ENCODE assay signal across 36 cellular contexts in the genomic region with DNA sequence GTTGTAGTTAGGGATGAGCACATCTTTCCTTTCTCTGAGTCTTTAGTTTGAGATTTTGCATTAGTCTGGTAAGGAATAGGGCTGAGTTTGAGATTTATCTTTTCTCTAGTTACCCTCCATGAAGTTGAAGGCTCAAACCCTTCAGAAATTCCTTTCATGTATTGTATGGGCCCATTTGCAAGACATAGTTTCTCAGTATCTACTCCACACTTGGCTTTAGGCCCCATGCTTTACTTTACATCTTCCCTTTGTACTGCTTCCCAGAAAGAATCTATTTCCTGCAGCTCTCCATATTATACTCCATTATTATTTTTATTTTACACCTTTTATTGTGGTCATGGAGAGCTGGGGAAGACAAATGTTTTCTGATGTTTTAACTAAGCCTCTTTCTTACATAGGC.
"Had no signal": no experiment of that assay in that cellular context is flagged by ENCODE, and none has a peak within 500 bp of the region (broad histone marks: within the 10 kb centered on the region; RNA-seq: fewer than 3 reads in every experiment).

No MANE protein-coding gene starts in this region.

- H3K9me3 ChIP-seq: adrenal gland, body of pancreas, breast epithelium had no signal

- H3K36me3 ChIP-seq: adrenal gland, brain microvascular endothelial cell, breast epithelium, WERI-Rb-1 had no signal

- H3K27ac ChIP-seq: adrenal gland, body of pancreas, brain microvascular endothelial cell, breast epithelium, WERI-Rb-1 had no signal

- H3K9me3 Mint-ChIP-seq: activated B cell treated with CpG ODN at 0.5 μM for 24 hours; activated CD4-positive, alpha-beta T cell treated with anti-CD3 and anti-CD28 coated beads, Interleukin-2, amount 10 ng/mL, durations not matched to agents 24 days and 14 days had no signal

- ATAC-seq: activated CD8-positive, alpha-beta T cell treated with anti-CD3 and anti-CD28 coated beads for 36 hours; activated naive CD4-positive, alpha-beta T cell treated with anti-CD3 and anti-CD28 coated beads, Interleukin-2, amount 50 U/mL, for 72 hours; activated T-cell treated with anti-CD3 and anti-CD28 coated beads, Interleukin-2, amount 50 U/mL, for 4 hours; activated T-cell treated with anti-CD3 and anti-CD28 coated beads, Interleukin-2, amount 50 U/mL, for 72 hours; activated T-helper 17 cell treated with anti-CD3 and anti-CD28 coated beads, Interleukin-2, amount 50 U/mL, for 72 hours; body of pancreas had no signal

- H3K27ac Mint-ChIP-seq: activated B cell treated with CpG ODN at 0.5 μM for 24 hours; activated CD4-positive, alpha-beta memory T cell treated with anti-CD3 and anti-CD28 coated beads for 36 hours; activated CD4-positive, alpha-beta T cell treated with anti-CD3 and anti-CD28 coated beads, Interleukin-2, amount 10 ng/mL, durations not matched to agents 24 days and 14 days; activated CD8-positive, alpha-beta T cell treated with anti-CD3 and anti-CD28 coated beads for 36 hours; activated naive CD4-positive, alpha-beta T cell treated with anti-CD3 and anti-CD28 coated beads for 36 hours; activated naive CD4-positive, alpha-beta T cell treated with anti-CD3 and anti-CD28 coated beads, Interleukin-2, amount 50 U/mL, for 72 hours; activated naive CD8-positive, alpha-beta T cell treated with anti-CD3 and anti-CD28 coated beads for 36 hours; activated T-cell treated with anti-CD3 and anti-CD28 coated beads, Interleukin-2, amount 50 U/mL, for 72 hours; activated T-helper 1 cell treated with anti-CD3 and anti-CD28 coated beads, Interleukin-12 subunit alpha, Interleukin-12 subunit beta, Interleukin-2, Interleukin-4 antibody, amounts not matched to agents 30 ng/mL and 10 ng/mL and 1 ng/mL, durations not matched to agents 14 hours and 24 hours and 36 hours; activated T-helper 17 cell treated with anti-CD3 and anti-CD28 coated beads, Interleukin-2, amount 50 U/mL, for 72 hours; T-helper 1 cell treated with Interleukin-12 subunit alpha and Interleukin-12 subunit beta and Interleukin-4 antibody, amounts not matched to agents 30 μg/mL and 1 μg/mL, for 36 hours; T-helper 2 cell treated with Interferon-gamma antibody and Interleukin-4, amounts not matched to agents 5 μg/mL and 100 μg/mL, for 36 hours had no signal

- H3K4me3 Mint-ChIP-seq: activated B cell treated with CpG ODN at 0.5 μM for 24 hours; activated CD4-positive, alpha-beta memory T cell treated with anti-CD3 and anti-CD28 coated beads for 36 hours; activated CD4-positive, alpha-beta T cell treated with anti-CD3 and anti-CD28 coated beads, Interleukin-2, amount 10 ng/mL, durations not matched to agents 24 days and 14 days; activated CD8-positive, alpha-beta T cell treated with anti-CD3 and anti-CD28 coated beads for 36 hours; activated naive CD4-positive, alpha-beta T cell treated with anti-CD3 and anti-CD28 coated beads for 36 hours; activated naive CD8-positive, alpha-beta T cell treated with anti-CD3 and anti-CD28 coated beads for 36 hours; activated T-cell treated with anti-CD3 and anti-CD28 coated beads, Interleukin-2, amount 50 U/mL, for 4 hours; activated T-cell treated with anti-CD3 and anti-CD28 coated beads, Interleukin-2, amount 50 U/mL, for 72 hours; activated T-helper 1 cell treated with anti-CD3 and anti-CD28 coated beads, Interleukin-12 subunit alpha, Interleukin-12 subunit beta, Interleukin-2, Interleukin-4 antibody, amounts not matched to agents 30 ng/mL and 10 ng/mL and 1 ng/mL, durations not matched to agents 14 hours and 24 hours and 36 hours; activated T-helper 17 cell treated with anti-CD3 and anti-CD28 coated beads, Interleukin-2, amount 50 U/mL, for 72 hours; T-helper 1 cell treated with Interleukin-12 subunit alpha and Interleukin-12 subunit beta and Interleukin-4 antibody, amounts not matched to agents 30 μg/mL and 1 μg/mL, for 36 hours; T-helper 2 cell treated with Interferon-gamma antibody and Interleukin-4, amounts not matched to agents 5 μg/mL and 100 μg/mL, for 36 hours had no signal

- FAIRE-seq: astrocyte had no signal

- H3K27me3 Mint-ChIP-seq: activated B cell treated with CpG ODN at 0.5 μM for 24 hours; activated CD4-positive, alpha-beta memory T cell treated with anti-CD3 and anti-CD28 coated beads for 36 hours; activated CD4-positive, alpha-beta T cell treated with anti-CD3 and anti-CD28 coated beads, Interleukin-2, amount 10 ng/mL, durations not matched to agents 24 days and 14 days; activated CD8-positive, alpha-beta T cell treated with anti-CD3 and anti-CD28 coated beads for 36 hours; activated naive CD8-positive, alpha-beta T cell treated with anti-CD3 and anti-CD28 coated beads for 36 hours; activated T-helper 17 cell treated with anti-CD3 and anti-CD28 coated beads, Interleukin-2, amount 50 U/mL, for 72 hours had no signal

- H3K27me3 ChIP-seq: adrenal gland, body of pancreas, brain microvascular endothelial cell, breast epithelium had no signal

- H3K4me1 Mint-ChIP-seq: activated B cell treated with CpG ODN at 0.5 μM for 24 hours; activated CD4-positive, alpha-beta T cell treated with anti-CD3 and anti-CD28 coated beads, Interleukin-2, amount 10 ng/mL, durations not matched to agents 24 days and 14 days; activated naive CD8-positive, alpha-beta T cell treated with anti-CD3 and anti-CD28 coated beads for 36 hours; activated T-helper 17 cell treated with anti-CD3 and anti-CD28 coated beads, Interleukin-2, amount 50 U/mL, for 72 hours had no signal

- DNase-seq: activated B cell treated with CpG ODN at 0.5 μM for 24 hours; activated CD4-positive, alpha-beta memory T cell treated with anti-CD3 and anti-CD28 coated beads for 36 hours; activated CD4-positive, alpha-beta T cell treated with anti-CD3 and anti-CD28 coated beads for 4 hours; activated CD4-positive, alpha-beta T cell treated with anti-CD3 and anti-CD28 coated beads, Interleukin-2, amount 10 ng/mL, durations not matched to agents 24 days and 14 days; activated CD4-positive, alpha-beta T cell treated with anti-CD3 and anti-CD28 coated beads, Interleukin-2, amount 50 U/mL, for 1 hour; activated CD4-positive, alpha-beta T cell treated with anti-CD3 and anti-CD28 coated beads, Interleukin-2, amount 50 U/mL, for 4 hours; activated CD4-positive, CD25-positive, alpha-beta regulatory T cell treated with anti-CD3 and anti-CD28 coated beads, Interleukin-2, amount 50 U/mL, for 72 hours; activated CD8-positive, alpha-beta memory T cell treated with anti-CD3 and anti-CD28 coated beads, Interleukin-2, amount 50 U/mL, for 4 hours; activated CD8-positive, alpha-beta T cell treated with anti-CD3 and anti-CD28 coated beads for 36 hours; activated effector memory CD4-positive, alpha-beta T cell treated with anti-CD3 and anti-CD28 coated beads, Interleukin-2, amount 50 U/mL, for 16 hours; activated gamma-delta T cell treated with Interleukin-2 at 50 U/mL for 16 hours; activated naive CD4-positive, alpha-beta T cell; activated naive CD4-positive, alpha-beta T cell treated with anti-CD3 and anti-CD28 coated beads for 36 hours; activated naive CD4-positive, alpha-beta T cell treated with anti-CD3 and anti-CD28 coated beads, Interleukin-2, amount 50 U/mL, for 16 hours; activated naive CD8-positive, alpha-beta T cell treated with anti-CD3 and anti-CD28 coated beads for 36 hours; activated T-cell treated with anti-CD3 and anti-CD28 coated beads for 4 hours; activated T-cell treated with anti-CD3 and anti-CD28 coated beads, Interleukin-2, amount 50 U/mL, for 1 hour; activated T-cell treated with anti-CD3 and anti-CD28 coated beads, Interleukin-2, amount 50 U/mL, for 4 hours; activated T-cell treated with anti-CD3 and anti-CD28 coated beads, Interleukin-2, amount 50 U/mL, for 72 hours; adrenal gland; amniotic stem cell; aorta; body of pancreas; brain microvascular endothelial cell; central memory CD4-positive, alpha-beta T cell; T-helper 1 cell; T-helper 2 cell; T-helper 9 cell; WERI-Rb-1 had no signal

- H3K4me3 ChIP-seq: adrenal gland, body of pancreas, breast epithelium had no signal

- H3K36me3 Mint-ChIP-seq: activated CD4-positive, alpha-beta memory T cell treated with anti-CD3 and anti-CD28 coated beads for 36 hours; activated naive CD4-positive, alpha-beta T cell treated with anti-CD3 and anti-CD28 coated beads, Interleukin-2, amount 50 U/mL, for 72 hours; activated naive CD8-positive, alpha-beta T cell treated with anti-CD3 and anti-CD28 coated beads for 36 hours had no signal

- H3K4me1 ChIP-seq: adrenal gland, body of pancreas, breast epithelium had no signal
